In genomic region chr6:33840064-33840926, GRCh38 we compare ENCODE assay signal across 8 cellular contexts. TPM values are rescaled to one million over a fixed set of nuclear protein-coding genes. Genes with fewer than 3 reads are reported as not detected.
DNase-seq lines count a peak whose midpoint lies in the region; ATAC-seq and TF ChIP-seq lines count a peak whose summit lies in the region.

No MANE protein-coding gene starts in this region.

- H3K27me3 Mint-ChIP-seq in activated naive CD4-positive, alpha-beta T cell treated with anti-CD3 and anti-CD28 coated beads, Interleukin-2, amount 10 ng/mL, durations not matched to agents 7 days and 5 days: peaks cover 59% of the 10 kb centered on the region

- no peak overlapping the region for H3K27ac Mint-ChIP-seq in activated naive CD4-positive, alpha-beta T cell treated with anti-CD3 and anti-CD28 coated beads, Interleukin-2, amount 10 ng/mL, durations not matched to agents 7 days and 5 days

- H3K36me3 Mint-ChIP-seq in activated naive CD4-positive, alpha-beta T cell treated with anti-CD3 and anti-CD28 coated beads, Interleukin-2, amount 10 ng/mL, durations not matched to agents 7 days and 5 days: no peaks in the 10 kb centered on the region

- H3K4me2 ChIP-seq in OCI-LY3 (ENCODE audit: low read length): peak overlapping the region; percentile 28; the same call in 1 of the 2 replicates

- ATAC-seq in GM18861 (IDR thresholded peaks at IDR 0.05; ENCODE audit: unreplicated experiment): no peak

- H3K4me1 ChIP-seq in OCI-LY3 (ENCODE audit: low read length): peaks cover 19% of the 10 kb centered on the region
- H3K4me1 ChIP-seq in right atrium auricular region: peaks cover 0 to 15% of the 10 kb centered on the region in 2 donors

- no peak overlapping the region for H3K9ac ChIP-seq in OCI-LY3 (ENCODE audit: low read length)

- CTCF ChIA-PET in activated naive CD4-positive, alpha-beta T cell treated with anti-CD3 and anti-CD28 coated beads, Interleukin-2, amount 10 ng/mL, durations not matched to agents 7 days and 5 days (lab: Charles Lee): interaction anchor here (0.6 to 1.6 kb wide), 3 partner anchors 76 to 185 kb away, joined by 3 to 4 read pairs (median 3); partner anchors contain the start of gene UQCC2

- H4K20me1 ChIP-seq in OCI-LY3 (ENCODE audit: insufficient read depth, low read length): no peaks in the 10 kb centered on the region

- H3K36me3 ChIP-seq in OCI-LY3 (replicated peaks; ENCODE audit: low read depth, low read length) (no peaks in the 10 kb centered on the region), right atrium auricular region (no peaks in the 10 kb centered on the region)

- H2AFZ ChIP-seq in OCI-LY3 (ENCODE audit: low read depth, low read length): peak overlapping the region; percentile 60

- H3K27ac ChIP-seq in OCI-LY3 (ENCODE audit: low read length): no peak overlapping the region
- no peak overlapping the region for H3K27ac ChIP-seq in right atrium auricular region

- no peak overlapping the region for H3K4me3 ChIP-seq in OCI-LY3 (ENCODE audit: low read length)
- no peak overlapping the region for H3K4me3 ChIP-seq in right atrium auricular region

- no peaks in the 10 kb centered on the region; the same call in 1 of the 2 replicates for H3K27me3 ChIP-seq in OCI-LY3 (ENCODE audit: low read depth, low read length)
- no peaks in the 10 kb centered on the region for H3K27me3 ChIP-seq in right atrium auricular region

- no peaks in the 10 kb centered on the region for H3K79me2 ChIP-seq in OCI-LY3 (ENCODE audit: low read length)

- H3K9me3 Mint-ChIP-seq in activated naive CD4-positive, alpha-beta T cell treated with anti-CD3 and anti-CD28 coated beads, Interleukin-2, amount 10 ng/mL, durations not matched to agents 7 days and 5 days: no peaks in the 10 kb centered on the region

- peaks cover 15% of the 10 kb centered on the region for H3K4me1 Mint-ChIP-seq in activated naive CD4-positive, alpha-beta T cell treated with anti-CD3 and anti-CD28 coated beads, Interleukin-2, amount 10 ng/mL, durations not matched to agents 7 days and 5 days

- H3K9me3 ChIP-seq in OCI-LY3 (ENCODE audit: insufficient read depth, low read length) (no peaks in the 10 kb centered on the region), right atrium auricular region (peaks cover 0 to 7% of the 10 kb centered on the region in 2 donors)

- TF ChIP-seq CTCF in OCI-LY3 (IDR thresholded peaks at IDR 0.05; ENCODE audit: low read depth, low read length): no peak
- no peak for TF ChIP-seq CTCF in right atrium auricular region (IDR thresholded peaks at IDR 0.05)

- no peak overlapping the region for H3K4me3 Mint-ChIP-seq in activated naive CD4-positive, alpha-beta T cell treated with anti-CD3 and anti-CD28 coated beads, Interleukin-2, amount 10 ng/mL, durations not matched to agents 7 days and 5 days

- DNase-seq in EL (peak; percentile 100), HCEC 1CT (peak; percentile 98), right atrium auricular region (ENCODE audit: low spot score) (peak; percentile 61), DMS79 treated with DMSO at 0.1 percent for 48 hours (lab: John Stamatoyannopoulos, UW) (no peak)
- peak; percentile 43 for DNase-seq in activated naive CD4-positive, alpha-beta T cell treated with anti-CD3 and anti-CD28 coated beads, Interleukin-2, amount 10 ng/mL, durations not matched to agents 7 days and 5 days
- DNase-seq in stimulated activated CD4-positive, alpha-beta T cell treated with anti-CD3 and anti-CD28 coated beads, Interleukin-4, amount 100 ng/mL, for 24 hours: peak; percentile 61

RNA-seq across cellular contexts. Expression of gene MLN, which starts 36.5 kb away (rescaled TPM):
- total RNA-seq in right atrium auricular region: not detected

RNA-seq across cellular contexts. Expression of gene LEMD2, which starts 51.4 kb away (rescaled TPM):
- total RNA-seq in right atrium auricular region: 10 to 100 TPM; 25.9 to 28.1 TPM
